26 cellular contexts compared by ENCODE assay signal in genomic region chr6:62541502-62541901, GRCh38.
DNase-seq lines count a peak whose midpoint lies in the region; ATAC-seq and TF ChIP-seq lines count a peak whose summit lies in the region.
"Had no signal": no experiment of that assay in that cellular context is flagged by ENCODE, and none has a peak within 500 bp of the region (broad histone marks: within the 10 kb centered on the region; RNA-seq: fewer than 3 reads in every experiment).

No MANE protein-coding gene starts in this region.

- H3K27ac ChIP-seq in MM.1S (ENCODE audit: low read length) (peak overlapping the region; percentile 45; the same call in 1 of the 2 replicates), neuronal stem cell (replicated peaks; ENCODE audit: low read length) (no peak overlapping the region)
- H3K27ac ChIP-seq: BLaER1 had no signal

- H3K79me1 ChIP-seq in neuronal stem cell (ENCODE audit: low read depth, low read length), result no peaks in the 10 kb centered on the region

- no peaks in the 10 kb centered on the region for H3K9me3 ChIP-seq in MM.1S (replicated peaks; ENCODE audit: insufficient read depth, low read length)
- no peaks in the 10 kb centered on the region for H3K9me3 ChIP-seq in neuronal stem cell (replicated peaks in 1 of 2; ENCODE audit: control insufficient read depth in 2 of 2, insufficient read depth in 1 of 2, low read depth in 1 of 2, low read length in 2 of 2)
- H3K9me3 ChIP-seq: BE2C, BLaER1 had no signal

- H2AFZ ChIP-seq in MM.1S (ENCODE audit: low read length), result no peak overlapping the region
- no peak overlapping the region for H2AFZ ChIP-seq in neuronal stem cell (ENCODE audit: low read length)

- no peak overlapping the region for H4K91ac ChIP-seq in neuronal stem cell (ENCODE audit: low read depth, low read length, poor library complexity)

- no peak overlapping the region for H3K9ac ChIP-seq in MM.1S (ENCODE audit: low read length)
- H3K9ac ChIP-seq in neuronal stem cell (ENCODE audit: low read depth, low read length, poor library complexity), result no peak overlapping the region
- H3K9ac ChIP-seq: BLaER1 had no signal

- DNase-seq in activated naive CD8-positive, alpha-beta T cell treated with anti-CD3 and anti-CD28 coated beads for 36 hours, result no peak
- DNase-seq in activated naive CD8-positive, alpha-beta T cell treated with anti-CD3 and anti-CD28 coated beads, Interleukin-2, amount 50 U/mL, for 24 hours, result no peak
- DNase-seq in MM.1S, result peak; percentile 80
- DNase-seq in neuronal stem cell (ENCODE audit: low spot score), result no peak
- no peak for DNase-seq in NCI-H1048 (lab: John Stamatoyannopoulos, UW)
- DNase-seq: 8988T; ACHN; BE2C; C1 segment of cervical spinal cord; CD4-positive, alpha-beta memory T cell; CD4-positive, CD25-positive, alpha-beta regulatory T cell; CD8-positive, alpha-beta memory T cell; COR-L47; DMS 273 treated with DMSO at 0.1 percent for 48 hours; DMS153; DMS53; DMS79; DND-41; EL; GDM1 had no signal

- H3K14ac ChIP-seq in neuronal stem cell (ENCODE audit: low read length), result no peak overlapping the region

- no peak overlapping the region for H2BK120ac ChIP-seq in neuronal stem cell (ENCODE audit: low read depth, low read length)

- H4K8ac ChIP-seq in neuronal stem cell (ENCODE audit: low read depth, low read length), result no peak overlapping the region

- no peaks in the 10 kb centered on the region for H3K9me3 Mint-ChIP-seq in activated naive CD8-positive, alpha-beta T cell treated with anti-CD3 and anti-CD28 coated beads for 36 hours
- H3K9me3 Mint-ChIP-seq in activated naive CD8-positive, alpha-beta T cell treated with anti-CD3 and anti-CD28 coated beads, Interleukin-2, amount 50 U/mL, for 24 hours, result no peaks in the 10 kb centered on the region
- no peaks in the 10 kb centered on the region for H3K9me3 Mint-ChIP-seq in stimulated activated memory B cell treated with anti-CD40 and anti-IgM and Interleukin-4, amounts not matched to agents 10 μg/mL and 1 μg/mL and 100 μg/mL, for 72 hours

- H3K27me3 ChIP-seq in MM.1S (replicated peaks; ENCODE audit: insufficient read depth, low read length), result no peaks in the 10 kb centered on the region
- no peaks in the 10 kb centered on the region for H3K27me3 ChIP-seq in neuronal stem cell (ENCODE audit: control insufficient read depth in 3 of 3, insufficient read depth in 3 of 3, low read depth in 1 of 3, low read length in 3 of 3)
- H3K27me3 ChIP-seq: BE2C, BLaER1 had no signal

- H3K36me3 ChIP-seq in MM.1S (replicated peaks; ENCODE audit: insufficient read depth, low read length) (no peaks in the 10 kb centered on the region), neuronal stem cell (replicated peaks in 1 of 2; ENCODE audit: control insufficient read depth in 2 of 2, insufficient read depth in 2 of 2, low read length in 2 of 2) (no peaks in the 10 kb centered on the region)
- H3K36me3 ChIP-seq: BE2C, BLaER1 had no signal

- H2AK5ac ChIP-seq in neuronal stem cell (ENCODE audit: low read depth, low read length), result no peak overlapping the region

- H3K4me3 Mint-ChIP-seq in activated naive CD8-positive, alpha-beta T cell treated with anti-CD3 and anti-CD28 coated beads for 36 hours, result peak overlapping the region; percentile 29
- H3K4me3 Mint-ChIP-seq in activated naive CD8-positive, alpha-beta T cell treated with anti-CD3 and anti-CD28 coated beads, Interleukin-2, amount 50 U/mL, for 24 hours, result no peak overlapping the region
- no peak overlapping the region for H3K4me3 Mint-ChIP-seq in stimulated activated memory B cell treated with anti-CD40 and anti-IgM and Interleukin-4, amounts not matched to agents 10 μg/mL and 1 μg/mL and 100 μg/mL, for 72 hours
- H3K4me3 Mint-ChIP-seq: CD14-positive monocyte; CD4-positive, alpha-beta memory T cell; CD4-positive, CD25-positive, alpha-beta regulatory T cell; CD8-positive, alpha-beta memory T cell had no signal

- no peaks in the 10 kb centered on the region for H4K20me1 ChIP-seq in MM.1S (ENCODE audit: insufficient read depth, low read length)
- H4K20me1 ChIP-seq: BLaER1 had no signal

- no peak overlapping the region for H3K4me2 ChIP-seq in MM.1S (ENCODE audit: low read depth, low read length)
- H3K4me2 ChIP-seq in neuronal stem cell (ENCODE audit: insufficient read depth, low read length, poor library complexity, severe bottlenecking), result no peak overlapping the region
- H3K4me2 ChIP-seq: BLaER1 had no signal

- no peaks in the 10 kb centered on the region for H3K79me2 ChIP-seq in MM.1S (ENCODE audit: low read length)

- H2BK5ac ChIP-seq in neuronal stem cell (ENCODE audit: low read length), result no peak overlapping the region

- H3K27me3 Mint-ChIP-seq in activated naive CD8-positive, alpha-beta T cell treated with anti-CD3 and anti-CD28 coated beads for 36 hours, result no peaks in the 10 kb centered on the region
- H3K27me3 Mint-ChIP-seq in activated naive CD8-positive, alpha-beta T cell treated with anti-CD3 and anti-CD28 coated beads, Interleukin-2, amount 50 U/mL, for 24 hours, result no peaks in the 10 kb centered on the region
- H3K27me3 Mint-ChIP-seq in stimulated activated memory B cell treated with anti-CD40 and anti-IgM and Interleukin-4, amounts not matched to agents 10 μg/mL and 1 μg/mL and 100 μg/mL, for 72 hours, result no peaks in the 10 kb centered on the region
- H3K27me3 Mint-ChIP-seq: CD4-positive, alpha-beta memory T cell; CD8-positive, alpha-beta memory T cell had no signal

- peaks cover 14% of the 10 kb centered on the region for H3K4me1 ChIP-seq in MM.1S (ENCODE audit: low read length)
- H3K4me1 ChIP-seq in neuronal stem cell (ENCODE audit: control insufficient read depth in 2 of 2, insufficient read depth in 1 of 2, low read depth in 1 of 2, low read length in 2 of 2), result no peaks in the 10 kb centered on the region
- H3K4me1 ChIP-seq: BE2C, BLaER1 had no signal

- TF ChIP-seq CTCF in MM.1S (IDR thresholded peaks at IDR 0.05; ENCODE audit: low read length), result no peak

- H3K4me3 ChIP-seq in MM.1S (ENCODE audit: low read length), result no peak overlapping the region
- no peak overlapping the region for H3K4me3 ChIP-seq in neuronal stem cell (ENCODE audit: low read length in 2 of 2)
- H3K4me3 ChIP-seq: BLaER1, GM12878 had no signal

- no peaks in the 10 kb centered on the region for H3F3A ChIP-seq in MM.1S (ENCODE audit: insufficient read depth, low read length)

- no peak overlapping the region for H3K23ac ChIP-seq in neuronal stem cell (ENCODE audit: low read depth, low read length, poor library complexity)

- no peak for ATAC-seq in activated naive CD8-positive, alpha-beta T cell treated with anti-CD3 and anti-CD28 coated beads, Interleukin-2, amount 50 U/mL, for 24 hours
- peak; percentile 45 for ATAC-seq in stimulated activated memory B cell treated with anti-CD40 and anti-IgM and Interleukin-4, amounts not matched to agents 10 μg/mL and 1 μg/mL and 100 μg/mL, for 72 hours
- no peak for ATAC-seq in GM21381 (IDR thresholded peaks at IDR 0.05; ENCODE audit: unreplicated experiment)
- ATAC-seq in HG03097 (IDR thresholded peaks at IDR 0.05; ENCODE audit: low FRiP score, unreplicated experiment), result no peak
- ATAC-seq: GM12878 had no signal

- H2BK15ac ChIP-seq in neuronal stem cell (ENCODE audit: low read length), result no peak overlapping the region

- no peak overlapping the region for H3K4ac ChIP-seq in neuronal stem cell (ENCODE audit: low read length)

- no CpG with 5 or more reads among the region's 2 CpGs for WGBS in neuronal stem cell (ENCODE audit: extremely low coverage in 2 of 2, insufficient read length in 2 of 2, insufficient replicate concordance in 1 of 2), 2 donors

- no peak overlapping the region for H3K27ac Mint-ChIP-seq in activated naive CD8-positive, alpha-beta T cell treated with anti-CD3 and anti-CD28 coated beads for 36 hours
- no peak overlapping the region for H3K27ac Mint-ChIP-seq in activated naive CD8-positive, alpha-beta T cell treated with anti-CD3 and anti-CD28 coated beads, Interleukin-2, amount 50 U/mL, for 24 hours
- no peak overlapping the region for H3K27ac Mint-ChIP-seq in stimulated activated memory B cell treated with anti-CD40 and anti-IgM and Interleukin-4, amounts not matched to agents 10 μg/mL and 1 μg/mL and 100 μg/mL, for 72 hours
- H3K27ac Mint-ChIP-seq: CD14-positive monocyte; CD4-positive, CD25-positive, alpha-beta regulatory T cell; CD8-positive, alpha-beta memory T cell had no signal

- H3K4me1 Mint-ChIP-seq in activated naive CD8-positive, alpha-beta T cell treated with anti-CD3 and anti-CD28 coated beads for 36 hours, result no peaks in the 10 kb centered on the region
- no peaks in the 10 kb centered on the region for H3K4me1 Mint-ChIP-seq in activated naive CD8-positive, alpha-beta T cell treated with anti-CD3 and anti-CD28 coated beads, Interleukin-2, amount 50 U/mL, for 24 hours
- no peaks in the 10 kb centered on the region for H3K4me1 Mint-ChIP-seq in stimulated activated memory B cell treated with anti-CD40 and anti-IgM and Interleukin-4, amounts not matched to agents 10 μg/mL and 1 μg/mL and 100 μg/mL, for 72 hours
- H3K4me1 Mint-ChIP-seq: CD14-positive monocyte; CD4-positive, alpha-beta memory T cell; CD4-positive, CD25-positive, alpha-beta regulatory T cell; CD8-positive, alpha-beta memory T cell had no signal

- no peaks in the 10 kb centered on the region for H3K36me3 Mint-ChIP-seq in activated naive CD8-positive, alpha-beta T cell treated with anti-CD3 and anti-CD28 coated beads for 36 hours
- H3K36me3 Mint-ChIP-seq in activated naive CD8-positive, alpha-beta T cell treated with anti-CD3 and anti-CD28 coated beads, Interleukin-2, amount 50 U/mL, for 24 hours (ENCODE audit: low read depth), result no peaks in the 10 kb centered on the region
- H3K36me3 Mint-ChIP-seq in stimulated activated memory B cell treated with anti-CD40 and anti-IgM and Interleukin-4, amounts not matched to agents 10 μg/mL and 1 μg/mL and 100 μg/mL, for 72 hours, result no peaks in the 10 kb centered on the region
- H3K36me3 Mint-ChIP-seq: CD14-positive monocyte; CD4-positive, alpha-beta memory T cell; CD4-positive, CD25-positive, alpha-beta regulatory T cell; CD8-positive, alpha-beta memory T cell had no signal

- H2BK12ac ChIP-seq in neuronal stem cell (ENCODE audit: low read length), result no peak overlapping the region

- H3K18ac ChIP-seq in neuronal stem cell (ENCODE audit: low read length), result peak overlapping the region; percentile 42

- no peaks in the 10 kb centered on the region for H3K9me2 ChIP-seq in MM.1S (replicated peaks; ENCODE audit: insufficient read depth, low read length)
